Comparison of ENCODE assay signal across 27 cellular contexts in genomic region chr6:128844598-128844997, GRCh38.
"Had no signal": no experiment of that assay in that cellular context is flagged by ENCODE, and none has a peak within 500 bp of the region (broad histone marks: within the 10 kb centered on the region; RNA-seq: fewer than 3 reads in every experiment).

No MANE protein-coding gene starts in this region.

- H3K9me3 ChIP-seq: stomach, suprapubic skin, testis, thoracic aorta, thyroid gland, tibial artery, transverse colon, upper lobe of left lung, upper lobe of right lung, uterus, vagina had no signal

- DNase-seq: stimulated activated CD4-positive, alpha-beta T cell treated with anti-CD3 and anti-CD28 coated beads, Interleukin-2, amount 100 ng/mL, for 48 hours; stimulated activated CD4-positive, alpha-beta T cell treated with anti-CD3 and anti-CD28 coated beads, Interleukin-4, amount 100 ng/mL, for 1 hour; stimulated activated CD4-positive, alpha-beta T cell treated with anti-CD3 and anti-CD28 coated beads, Interleukin-4, amount 100 ng/mL, for 24 hours; stimulated activated CD4-positive, alpha-beta T cell treated with anti-CD3 and anti-CD28 coated beads, Interleukin-4, amount 100 ng/mL, for 4 hours; stimulated activated CD8-positive, alpha-beta memory T cell treated with anti-CD3 and anti-CD28 coated beads, Interleukin-4, amount 100 ng/mL, for 48 hours; stimulated activated naive B cell treated with anti-CD40 and anti-IgM and Interleukin-4, amounts not matched to agents 10 μg/mL and 1 μg/mL and 100 μg/mL, for 72 hours; stimulated activated naive CD4-positive, alpha-beta T cell; stimulated activated naive CD4-positive, alpha-beta T cell treated with Interleukin-2 at 50 U/mL for 16 hours; stimulated activated naive CD8-positive, alpha-beta T cell treated with anti-CD3 and anti-CD28 coated beads, Interleukin-15, amount 100 ng/mL, for 72 hours; stimulated activated naive CD8-positive, alpha-beta T cell treated with anti-CD3 and anti-CD28 coated beads, Interleukin-15, Interleukin-2, amounts not matched to agents 100 U/mL and 50 U/mL, for 24 hours; stomach; substantia nigra; testis; thyroid gland; tibial artery; transverse colon; trophoblast cell; upper lobe of left lung; upper lobe of right lung; uterus had no signal

- H3K27ac ChIP-seq: stomach, suprapubic skin, testis, thoracic aorta, thyroid gland, tibial artery, tibial nerve, transverse colon, upper lobe of left lung, upper lobe of right lung, uterus, vagina had no signal

- H3K4me3 ChIP-seq: stomach, suprapubic skin, testis, thoracic aorta, thyroid gland, tibial artery, tibial nerve, transverse colon, upper lobe of left lung, upper lobe of right lung, uterus, vagina had no signal

- H3K27me3 ChIP-seq: stomach, suprapubic skin, testis, thyroid gland, tibial artery, tibial nerve, transverse colon, upper lobe of left lung, upper lobe of right lung, uterus, vagina had no signal

- H3K36me3 ChIP-seq: stomach, suprapubic skin, thoracic aorta, thyroid gland, tibial artery, tibial nerve, transverse colon, upper lobe of left lung, upper lobe of right lung, uterus, vagina had no signal

- H3K4me1 ChIP-seq: stomach, suprapubic skin, testis, thyroid gland, tibial artery, tibial nerve, transverse colon, upper lobe of left lung, upper lobe of right lung, uterus, vagina had no signal

- FAIRE-seq: urothelium cell line had no signal

- ATAC-seq: stimulated activated effector memory CD8-positive, alpha-beta T cell treated with anti-CD3 and anti-CD28 coated beads, Interleukin-12 subunit alpha, Interleukin-12 subunit beta, amount 100 ng/mL, for 72 hours; stimulated activated memory B cell treated with anti-CD40 and anti-IgM and Interleukin-4, amounts not matched to agents 10 μg/mL and 1 μg/mL and 100 μg/mL, for 72 hours; stimulated activated naive B cell treated with anti-CD40 and anti-IgM and Interleukin-4, amounts not matched to agents 10 μg/mL and 1 μg/mL and 100 μg/mL, for 72 hours; stimulated activated naive CD8-positive, alpha-beta T cell treated with anti-CD3 and anti-CD28 coated beads, Interleukin-15, amount 100 ng/mL, for 72 hours; stimulated activated naive CD8-positive, alpha-beta T cell treated with anti-CD3 and anti-CD28 coated beads, Interleukin-15, Interleukin-2, amounts not matched to agents 100 U/mL and 50 U/mL, for 24 hours; upper lobe of right lung had no signal
